ENCODE assay signal across 8 cellular contexts in genomic region chr4:74874785-74875367, GRCh38. TPM values are rescaled to one million over a fixed set of nuclear protein-coding genes. Genes with fewer than 3 reads are reported as not detected.
DNase-seq lines count a peak whose midpoint lies in the region; ATAC-seq, FAIRE-seq and TF ChIP-seq lines count a peak whose summit lies in the region.

No MANE protein-coding gene starts in this region.

- TF ChIP-seq POLR2A in GM12892 (IDR thresholded peaks at IDR 0.05; ENCODE audit: low read depth, low read length) = no peak

- H3K9me3 Mint-ChIP-seq in natural killer cell treated with Interleukin-12 subunit alpha and Interleukin-12 subunit beta and Interleukin-15 and Interleukin-18, amount 100 ng/mL, for 72 hours = no peaks in the 10 kb centered on the region

- H3K4me1 Mint-ChIP-seq in natural killer cell treated with Interleukin-12 subunit alpha and Interleukin-12 subunit beta and Interleukin-15 and Interleukin-18, amount 100 ng/mL, for 72 hours (ENCODE audit: low read depth in 2 of 2) = peaks cover 0 to 3% of the 10 kb centered on the region in 2 donors

- H3K27me3 ChIP-seq in BJ (ENCODE audit: control insufficient read depth, insufficient read depth, low read length) = no peaks in the 10 kb centered on the region

- H3K36me3 Mint-ChIP-seq in natural killer cell treated with Interleukin-12 subunit alpha and Interleukin-12 subunit beta and Interleukin-15 and Interleukin-18, amount 100 ng/mL, for 72 hours = no peaks in the 10 kb centered on the region

- CTCF ChIA-PET in BJ (lab: Yijun Ruan, JAX) = interaction anchor here (0.6 to 1.9 kb wide), 12 partner anchors 9 to 397 kb away, joined by 3 to 8 read pairs (median 3); no protein-coding TSS in a partner anchor

- ATAC-seq in HG02642 (IDR thresholded peaks at IDR 0.05; ENCODE audit: poor library complexity, unreplicated experiment) (peak; percentile 53), HG03342 (IDR thresholded peaks at IDR 0.05; ENCODE audit: unreplicated experiment) (no peak)
- ATAC-seq in natural killer cell treated with Interleukin-12 subunit alpha and Interleukin-12 subunit beta and Interleukin-15 and Interleukin-18, amount 100 ng/mL, for 72 hours = no peak

- no peak overlapping the region for H3K4me3 Mint-ChIP-seq in natural killer cell treated with Interleukin-12 subunit alpha and Interleukin-12 subunit beta and Interleukin-15 and Interleukin-18, amount 100 ng/mL, for 72 hours

- no peak overlapping the region for H3K27ac Mint-ChIP-seq in natural killer cell treated with Interleukin-12 subunit alpha and Interleukin-12 subunit beta and Interleukin-15 and Interleukin-18, amount 100 ng/mL, for 72 hours

- peak; percentile 4 for DNase-seq in BJ (ENCODE audit: low read depth)
- DNase-seq in GM12892 (ENCODE audit: insufficient read length) = no peak
- peak; percentile 60 for DNase-seq in NCI-H1092 treated with DMSO at 0.1 percent for 48 hours (lab: John Stamatoyannopoulos, UW)
- DNase-seq in SW480 (ENCODE audit: low spot score) = peak; percentile 71
- DNase-seq in fibroblast of mammary gland (ENCODE audit: low read depth) = peak; percentile 81
- DNase-seq in natural killer cell treated with Interleukin-12 subunit alpha and Interleukin-12 subunit beta and Interleukin-15 and Interleukin-18, amount 100 ng/mL, for 72 hours (ENCODE audit: low spot score) = peak; percentile 62

- peaks cover 9 to 13% of the 10 kb centered on the region in 2 donors for H3K27me3 Mint-ChIP-seq in natural killer cell treated with Interleukin-12 subunit alpha and Interleukin-12 subunit beta and Interleukin-15 and Interleukin-18, amount 100 ng/mL, for 72 hours

- H3K36me3 ChIP-seq in BJ (ENCODE audit: control insufficient read depth, insufficient read depth, low read length) = no peaks in the 10 kb centered on the region

- POLR2A ChIA-PET in BJ (lab: Charles Lee) = no interaction called here

- peak; percentile 90 for FAIRE-seq in GM12892 (lab: Jason Lieb, UNC)

- H3K4me3 ChIP-seq in BJ (ENCODE audit: low read depth, low read length) (no peak overlapping the region), fibroblast of mammary gland (ENCODE audit: control insufficient read depth, low read depth, low read length) (no peak overlapping the region)

- TF ChIP-seq CTCF in BJ (IDR thresholded peaks at IDR 0.05; ENCODE audit: insufficient read depth, low read depth, low read length) = peak; percentile 92
- TF ChIP-seq CTCF in fibroblast of mammary gland (conservative IDR thresholded peaks at IDR 0.05; ENCODE audit: control insufficient read depth, insufficient read depth, low read depth, low read length) = peak; percentile 99

RNA-seq across cellular contexts. Expression of gene PARM1, which starts 58.0 kb away (rescaled TPM):
- 0.01 and 0.02 TPM in 2 replicates for polyA plus RNA-seq in BJ (2011; rRNA removed)
- polyA minus RNA-seq in BJ (2011; rRNA and poly(A)+ RNA removed) = 0.09 TPM in 1 of 2 replicates, not detected in the other
- 12.7 TPM for polyA plus RNA-seq in GM12892 (2012; ENCODE audit: missing spikeins)
- total RNA-seq in natural killer cell treated with Interleukin-12 subunit alpha and Interleukin-12 subunit beta and Interleukin-15 and Interleukin-18, amount 100 ng/mL, for 72 hours = under 1 TPM in 1 of 2 donors, not detected in 1; 0.39 TPM
